In the genomic region with DNA sequence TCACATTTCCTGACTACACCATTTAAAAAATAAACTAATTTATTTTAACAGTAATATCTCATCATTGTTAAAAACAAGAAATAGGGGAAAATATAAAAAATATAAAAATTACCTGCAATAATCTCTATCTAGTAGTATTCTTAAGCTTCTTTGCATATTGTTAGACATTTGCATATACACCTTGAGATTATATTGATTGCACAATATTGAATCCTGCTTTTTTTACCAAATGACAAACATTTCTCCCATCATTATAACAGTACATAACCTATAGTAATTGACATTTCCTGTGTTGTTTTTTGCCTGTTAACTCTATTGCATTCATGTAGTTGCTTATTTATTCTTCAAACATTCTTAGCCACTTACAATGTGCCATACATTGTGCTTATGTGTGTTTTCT, we compare ENCODE assay signal across 1 cellular context.
TF ChIP-seq lines count a peak whose summit lies in the region.

No MANE protein-coding gene starts in this region.

TF ChIP-seq in WTC11, 78 proteins besides CTCF, POLR2A, EP300 and RAD21 (continued from another document):
- TF ChIP-seq FOXP1 (CRISPR knock-in tag; IDR thresholded peaks at IDR 0.05; ENCODE audit: borderline replicate concordance): no peak
- TF ChIP-seq, protein P1, sequence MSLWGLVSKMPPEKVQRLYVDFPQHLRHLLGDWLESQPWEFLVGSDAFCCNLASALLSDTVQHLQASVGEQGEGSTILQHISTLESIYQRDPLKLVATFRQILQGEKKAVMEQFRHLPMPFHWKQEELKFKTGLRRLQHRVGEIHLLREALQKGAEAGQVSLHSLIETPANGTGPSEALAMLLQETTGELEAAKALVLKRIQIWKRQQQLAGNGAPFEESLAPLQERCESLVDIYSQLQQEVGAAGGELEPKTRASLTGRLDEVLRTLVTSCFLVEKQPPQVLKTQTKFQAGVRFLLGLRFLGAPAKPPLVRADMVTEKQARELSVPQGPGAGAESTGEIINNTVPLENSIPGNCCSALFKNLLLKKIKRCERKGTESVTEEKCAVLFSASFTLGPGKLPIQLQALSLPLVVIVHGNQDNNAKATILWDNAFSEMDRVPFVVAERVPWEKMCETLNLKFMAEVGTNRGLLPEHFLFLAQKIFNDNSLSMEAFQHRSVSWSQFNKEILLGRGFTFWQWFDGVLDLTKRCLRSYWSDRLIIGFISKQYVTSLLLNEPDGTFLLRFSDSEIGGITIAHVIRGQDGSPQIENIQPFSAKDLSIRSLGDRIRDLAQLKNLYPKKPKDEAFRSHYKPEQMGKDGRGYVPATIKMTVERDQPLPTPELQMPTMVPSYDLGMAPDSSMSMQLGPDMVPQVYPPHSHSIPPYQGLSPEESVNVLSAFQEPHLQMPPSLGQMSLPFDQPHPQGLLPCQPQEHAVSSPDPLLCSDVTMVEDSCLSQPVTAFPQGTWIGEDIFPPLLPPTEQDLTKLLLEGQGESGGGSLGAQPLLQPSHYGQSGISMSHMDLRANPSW (CRISPR knock-in tag; conservative IDR thresholded peaks at IDR 0.05; ENCODE audit: low read depth): no peak
- no peak for TF ChIP-seq JAZF1 (CRISPR knock-in tag; IDR thresholded peaks at IDR 0.05)
- TF ChIP-seq, protein P2, sequence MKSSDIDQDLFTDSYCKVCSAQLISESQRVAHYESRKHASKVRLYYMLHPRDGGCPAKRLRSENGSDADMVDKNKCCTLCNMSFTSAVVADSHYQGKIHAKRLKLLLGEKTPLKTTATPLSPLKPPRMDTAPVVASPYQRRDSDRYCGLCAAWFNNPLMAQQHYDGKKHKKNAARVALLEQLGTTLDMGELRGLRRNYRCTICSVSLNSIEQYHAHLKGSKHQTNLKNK (CRISPR knock-in tag; IDR thresholded peaks at IDR 0.05): no peak
- TF ChIP-seq, protein P3, sequence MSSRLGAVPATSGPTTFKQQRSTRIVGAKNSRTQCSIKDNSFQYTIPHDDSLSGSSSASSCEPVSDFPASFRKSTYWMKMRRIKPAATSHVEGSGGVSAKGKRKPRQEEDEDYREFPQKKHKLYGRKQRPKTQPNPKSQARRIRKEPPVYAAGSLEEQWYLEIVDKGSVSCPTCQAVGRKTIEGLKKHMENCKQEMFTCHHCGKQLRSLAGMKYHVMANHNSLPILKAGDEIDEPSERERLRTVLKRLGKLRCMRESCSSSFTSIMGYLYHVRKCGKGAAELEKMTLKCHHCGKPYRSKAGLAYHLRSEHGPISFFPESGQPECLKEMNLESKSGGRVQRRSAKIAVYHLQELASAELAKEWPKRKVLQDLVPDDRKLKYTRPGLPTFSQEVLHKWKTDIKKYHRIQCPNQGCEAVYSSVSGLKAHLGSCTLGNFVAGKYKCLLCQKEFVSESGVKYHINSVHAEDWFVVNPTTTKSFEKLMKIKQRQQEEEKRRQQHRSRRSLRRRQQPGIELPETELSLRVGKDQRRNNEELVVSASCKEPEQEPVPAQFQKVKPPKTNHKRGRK (CRISPR knock-in tag; IDR thresholded peaks at IDR 0.05; ENCODE audit: borderline replicate concordance): no peak
- TF ChIP-seq TEAD4 (CRISPR knock-in tag; IDR thresholded peaks at IDR 0.05): no peak
- no peak for TF ChIP-seq GTF2I (CRISPR knock-in tag; conservative IDR thresholded peaks at IDR 0.05)
- TF ChIP-seq ZNF317 (CRISPR knock-in tag; IDR thresholded peaks at IDR 0.05; ENCODE audit: borderline replicate concordance, low read depth): no peak
- TF ChIP-seq ZNF219 (CRISPR knock-in tag; IDR thresholded peaks at IDR 0.05; ENCODE audit: borderline replicate concordance): no peak
- TF ChIP-seq, protein P4, sequence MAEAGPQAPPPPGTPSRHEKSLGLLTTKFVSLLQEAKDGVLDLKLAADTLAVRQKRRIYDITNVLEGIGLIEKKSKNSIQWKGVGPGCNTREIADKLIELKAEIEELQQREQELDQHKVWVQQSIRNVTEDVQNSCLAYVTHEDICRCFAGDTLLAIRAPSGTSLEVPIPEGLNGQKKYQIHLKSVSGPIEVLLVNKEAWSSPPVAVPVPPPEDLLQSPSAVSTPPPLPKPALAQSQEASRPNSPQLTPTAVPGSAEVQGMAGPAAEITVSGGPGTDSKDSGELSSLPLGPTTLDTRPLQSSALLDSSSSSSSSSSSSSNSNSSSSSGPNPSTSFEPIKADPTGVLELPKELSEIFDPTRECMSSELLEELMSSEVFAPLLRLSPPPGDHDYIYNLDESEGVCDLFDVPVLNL (CRISPR knock-in tag; IDR thresholded peaks at IDR 0.05; ENCODE audit: borderline replicate concordance, low read depth): no peak
- TF ChIP-seq, protein P5, sequence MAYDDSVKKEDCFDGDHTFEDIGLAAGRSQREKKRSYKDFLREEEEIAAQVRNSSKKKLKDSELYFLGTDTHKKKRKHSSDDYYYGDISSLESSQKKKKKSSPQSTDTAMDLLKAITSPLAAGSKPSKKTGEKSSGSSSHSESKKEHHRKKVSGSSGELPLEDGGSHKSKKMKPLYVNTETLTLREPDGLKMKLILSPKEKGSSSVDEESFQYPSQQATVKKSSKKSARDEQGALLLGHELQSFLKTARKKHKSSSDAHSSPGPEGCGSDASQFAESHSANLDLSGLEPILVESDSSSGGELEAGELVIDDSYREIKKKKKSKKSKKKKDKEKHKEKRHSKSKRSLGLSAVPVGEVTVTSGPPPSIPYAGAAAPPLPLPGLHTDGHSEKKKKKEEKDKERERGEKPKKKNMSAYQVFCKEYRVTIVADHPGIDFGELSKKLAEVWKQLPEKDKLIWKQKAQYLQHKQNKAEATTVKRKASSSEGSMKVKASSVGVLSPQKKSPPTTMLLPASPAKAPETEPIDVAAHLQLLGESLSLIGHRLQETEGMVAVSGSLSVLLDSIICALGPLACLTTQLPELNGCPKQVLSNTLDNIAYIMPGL (CRISPR knock-in tag; IDR thresholded peaks at IDR 0.05): no peak
- TF ChIP-seq, protein P6, sequence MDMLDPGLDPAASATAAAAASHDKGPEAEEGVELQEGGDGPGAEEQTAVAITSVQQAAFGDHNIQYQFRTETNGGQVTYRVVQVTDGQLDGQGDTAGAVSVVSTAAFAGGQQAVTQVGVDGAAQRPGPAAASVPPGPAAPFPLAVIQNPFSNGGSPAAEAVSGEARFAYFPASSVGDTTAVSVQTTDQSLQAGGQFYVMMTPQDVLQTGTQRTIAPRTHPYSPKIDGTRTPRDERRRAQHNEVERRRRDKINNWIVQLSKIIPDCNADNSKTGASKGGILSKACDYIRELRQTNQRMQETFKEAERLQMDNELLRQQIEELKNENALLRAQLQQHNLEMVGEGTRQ (CRISPR knock-in tag; IDR thresholded peaks at IDR 0.05): no peak
- TF ChIP-seq CREM (CRISPR knock-in tag; IDR thresholded peaks at IDR 0.05): no peak
